ENCODE assay signal across 10 cellular contexts in genomic region chr9:2066312-2067273, GRCh38. TPM values are rescaled to one million over a fixed set of nuclear protein-coding genes. Genes with fewer than 3 reads are reported as not detected.
DNase-seq lines count a peak whose midpoint lies in the region; ATAC-seq, FAIRE-seq and TF ChIP-seq lines count a peak whose summit lies in the region.
"Had no signal": no experiment of that assay in that cellular context is flagged by ENCODE, and none has a peak within 500 bp of the region (broad histone marks: within the 10 kb centered on the region; RNA-seq: fewer than 3 reads in every experiment).

No MANE protein-coding gene starts in this region.

- H3K79me1 ChIP-seq in H1 (ENCODE audit: low read depth, low read length): no peaks in the 10 kb centered on the region

- H3K27me3 Mint-ChIP-seq in naive B cell: no peaks in the 10 kb centered on the region

- no peak overlapping the region for H4K5ac ChIP-seq in H1 (ENCODE audit: insufficient read length, low read depth, low read length)

- no peak overlapping the region for H2BK12ac ChIP-seq in H1 (ENCODE audit: low read depth, low read length)

- no peak overlapping the region for H2AFZ ChIP-seq in H1 (ENCODE audit: low read length)

- TF ChIP-seq EP300 in Ishikawa (IDR thresholded peaks at IDR 0.05; ENCODE audit: borderline replicate concordance) (no peak), H1 (IDR thresholded peaks at IDR 0.05; ENCODE audit: borderline replicate concordance in 1 of 2, low read depth in 2 of 2, low read length in 2 of 2) (no peak)

- peaks cover 14 to 21% of the 10 kb centered on the region in 2 donors for H3K36me3 Mint-ChIP-seq in naive B cell

- intact Hi-C loops in posterior vena cava (cut with DNase I): no loop called here

- no peak overlapping the region for H4K91ac ChIP-seq in H1 (replicated peaks; ENCODE audit: insufficient read length, low read length)

- no peak overlapping the region for H3K9ac ChIP-seq in H1 (replicated peaks in 1 of 4; ENCODE audit: extremely low read depth in 1 of 4, low read depth in 3 of 4, low read length in 3 of 4)

- no peaks in the 10 kb centered on the region for H3K9me3 Mint-ChIP-seq in naive B cell

- H3K27me3 ChIP-seq in H1 (replicated peaks in 1 of 4; ENCODE audit: control insufficient read depth in 3 of 4, extremely low read depth in 1 of 4, insufficient read depth in 3 of 4, low read length in 3 of 4): no peaks in the 10 kb centered on the region

- no peaks in the 10 kb centered on the region for H3K23me2 ChIP-seq in H1 (ENCODE audit: low read depth, low read length)

- H3K4me1 Mint-ChIP-seq in naive B cell: peaks cover 0 to 3% (median 0%) of the 10 kb centered on the region in 3 donors

- no peak overlapping the region for H4K8ac ChIP-seq in H1 (ENCODE audit: extremely low read depth, insufficient read depth, low read length)

- no peak overlapping the region for H3K4me3 ChIP-seq in H1 (ENCODE audit: extremely low read depth in 1 of 4, insufficient read depth in 2 of 4, low read depth in 3 of 4, low read length in 4 of 4)

- no peak overlapping the region for H2BK20ac ChIP-seq in H1 (ENCODE audit: low read length)

- TF ChIP-seq RAD21 in Ishikawa (IDR thresholded peaks at IDR 0.05; ENCODE audit: low read depth): 0 out of 2 replicates have a peak, but pooled peaks have one; percentile 19
- peak; percentile 77 to 83 for TF ChIP-seq RAD21 in H1 (IDR thresholded peaks at IDR 0.05 in 1 of 2, conservative IDR thresholded peaks at IDR 0.05 in 1 of 2; ENCODE audit: low read depth in 2 of 2, low read length in 2 of 2)

- no peak overlapping the region for H2BK5ac ChIP-seq in H1 (ENCODE audit: low read depth, low read length)

- no peaks in the 10 kb centered on the region for H3K9me3 ChIP-seq in H1 (ENCODE audit: insufficient read depth in 2 of 2, low read depth in 1 of 2, low read length in 1 of 2)

- no peaks in the 10 kb centered on the region for H4K20me1 ChIP-seq in H1 (replicated peaks in 1 of 2; ENCODE audit: control insufficient read depth in 1 of 2, insufficient read depth in 2 of 2, low read length in 2 of 2)

- H3K4me1 ChIP-seq in H1 (replicated peaks in 1 of 4; ENCODE audit: control insufficient read depth in 3 of 4, insufficient read depth in 4 of 4, low read length in 3 of 4): no peaks in the 10 kb centered on the region

- FAIRE-seq in H1 (lab: Jason Lieb, UNC): peak; percentile 92

- ATAC-seq in naive B cell (ENCODE audit: low read depth in 2 of 2) (peak in 1 of 2 donors; percentile 35), HG03039 (IDR thresholded peaks at IDR 0.05; ENCODE audit: unreplicated experiment) (no peak), HG02588 (IDR thresholded peaks at IDR 0.05; ENCODE audit: unreplicated experiment) (no peak)
- ATAC-seq: Panc1 had no signal

- H2AK5ac ChIP-seq in H1 (ENCODE audit: low read depth, low read length): no peak overlapping the region

- no peak overlapping the region for H2BK120ac ChIP-seq in H1 (replicated peaks; ENCODE audit: low read depth, low read length)

- TF ChIP-seq POLR2A in H1 (IDR thresholded peaks at IDR 0.05; ENCODE audit: control extremely low read depth in 1 of 2, low read depth in 2 of 2, low read length in 2 of 2): no peak

- H3K4me3 Mint-ChIP-seq in naive B cell: no peak overlapping the region

- no peak overlapping the region for H3K4me2 ChIP-seq in H1 (ENCODE audit: insufficient read depth in 1 of 2, low read depth in 2 of 2, low read length in 2 of 2)

- H3K27ac Mint-ChIP-seq in naive B cell: no peak overlapping the region

- H3K56ac ChIP-seq in H1 (replicated peaks; ENCODE audit: insufficient read length, low read depth, low read length): no peak overlapping the region

- 77% methylated on average over 8 of the region's 8 CpGs; no CpG with 5 or more reads in 1 of the 2 experiments for WGBS in H1 (ENCODE audit: extremely low coverage in 1 of 2, insufficient coverage in 1 of 2, insufficient read length in 1 of 2, insufficient replicate concordance in 2 of 2, low coverage in 1 of 2, low lambda C conversion rate in 2 of 2, missing lambda C conversion rate in 1 of 2), 2 experiments

- H3K18ac ChIP-seq in H1 (ENCODE audit: extremely low read depth, low read length): no peak overlapping the region

- H3K27ac ChIP-seq in H1 (ENCODE audit: low read depth, low read length): no peak overlapping the region

- no peak overlapping the region for H2BK15ac ChIP-seq in H1 (ENCODE audit: low read length)

- no peak overlapping the region for H3K23ac ChIP-seq in H1 (ENCODE audit: insufficient read length)

- H3K79me2 ChIP-seq in H1 (ENCODE audit: control insufficient read depth in 1 of 2, insufficient read depth in 2 of 2, low read length in 2 of 2): no peaks in the 10 kb centered on the region

- H3K14ac ChIP-seq in H1 (ENCODE audit: insufficient read length): no peak overlapping the region

- H3K4ac ChIP-seq in H1 (replicated peaks; ENCODE audit: insufficient read length, low read depth, low read length): no peak overlapping the region

- POLR2A ChIA-PET in H1 (lab: Charles Lee; ENCODE audit: partially characterized antibody): interaction anchor here (0.7 kb wide), 1 partner anchor 12 kb away, joined by 3 read pairs; no protein-coding TSS in a partner anchor

- H3K36me3 ChIP-seq in H1 (ENCODE audit: control insufficient read depth in 2 of 4, insufficient read depth in 4 of 4, low read length in 3 of 4): no peaks in the 10 kb centered on the region; a peak in 1 of 8 replicates

- DNase-seq in GM03348 (ENCODE audit: low spot score) (peak; percentile 61), H1 (ENCODE audit: low read depth in 1 of 2, low spot score in 2 of 2) (no peak), naive B cell (peak; percentile 9), SHP77 (lab: John Stamatoyannopoulos, UW) (no peak), posterior vena cava (ENCODE audit: low spot score) (no peak)
- DNase-seq: effector CD4-positive, alpha-beta T cell had no signal

- TF ChIP-seq CTCF in H1 (IDR thresholded peaks at IDR 0.05; ENCODE audit: control extremely low read depth in 1 of 3, insufficient read depth in 1 of 3, low read depth in 1 of 3, low read length in 3 of 3): peak in 2 of 3 experiments; percentile 48 to 54; a peak in 3 of 4 replicates

- CTCF ChIA-PET in H1 (lab: Charles Lee; ENCODE audit: partially characterized antibody): interaction anchor here (0.6 to 3.3 kb wide), 11 partner anchors 10 to 139 kb away, joined by 3 to 26 read pairs (median 3); no protein-coding TSS in a partner anchor

TF ChIP-seq in Ishikawa, 13 proteins besides CTCF, POLR2A, EP300 and RAD21 (continues in another document):
- TF ChIP-seq FOXM1 (IDR thresholded peaks at IDR 0.05; ENCODE audit: borderline replicate concordance, low read depth) (no peak), CREB1 (IDR thresholded peaks at IDR 0.05; ENCODE audit: low read depth) (no peak)

TF ChIP-seq in H1, 55 proteins besides CTCF, POLR2A, EP300 and RAD21 (continues in another document):
- TF ChIP-seq CREB1 (IDR thresholded peaks at IDR 0.05) (no peak), RFX5 (IDR thresholded peaks at IDR 0.05; ENCODE audit: borderline replicate concordance, low read depth, low read length) (no peak), EGR1 (IDR thresholded peaks at IDR 0.05; ENCODE audit: borderline replicate concordance, low read depth, low read length) (no peak), MAX (IDR thresholded peaks at IDR 0.05) (peak; percentile 41; the same call in 1 of the 2 replicates), SP2 (IDR thresholded peaks at IDR 0.05; ENCODE audit: low read length) (no peak), SIN3A (conservative IDR thresholded peaks at IDR 0.05 in 1 of 2, IDR thresholded peaks at IDR 0.05 in 1 of 2; ENCODE audit: low read depth in 1 of 2, low read length in 2 of 2) (0 out of 4 replicates have a peak, but pooled peaks of 1 of the 2 experiments have one; percentile 54), YY1 (IDR thresholded peaks at IDR 0.05; ENCODE audit: low read depth, low read length) (0 out of 2 replicates have a peak, but pooled peaks have one; percentile 13), BACH1 (IDR thresholded peaks at IDR 0.05; ENCODE audit: low read length) (no peak), ASH2L (IDR thresholded peaks at IDR 0.05; ENCODE audit: low read length) (no peak), TAF7 (optimal IDR thresholded peaks at IDR 0.05; ENCODE audit: borderline replicate concordance, low read depth, low read length) (no peak), RBBP5 (IDR thresholded peaks at IDR 0.05; ENCODE audit: borderline replicate concordance, low read depth, low read length) (no peak), NANOG (IDR thresholded peaks at IDR 0.05; ENCODE audit: insufficient read depth, low read depth, low read length, poor library complexity, severe bottlenecking) (no peak), HDAC2 (IDR thresholded peaks at IDR 0.05; ENCODE audit: borderline replicate concordance in 1 of 2, low read depth in 2 of 2, low read length in 2 of 2) (no peak), SP1 (IDR thresholded peaks at IDR 0.05; ENCODE audit: low read depth, low read length) (no peak), NRF1 (IDR thresholded peaks at IDR 0.05; ENCODE audit: low read depth, low read length) (no peak), SIX5 (IDR thresholded peaks at IDR 0.05; ENCODE audit: low read depth, low read length) (no peak), USF2 (IDR thresholded peaks at IDR 0.05; ENCODE audit: low read length) (no peak), JUND (IDR thresholded peaks at IDR 0.05; ENCODE audit: low read length) (no peak)

RNA-seq across cellular contexts. Expression of gene SMARCA2, which starts 51.4 kb away (rescaled TPM):
- total RNA-seq in H1 (2021; fragmentation: NEBNext Ultra II Directional; extraction: Animal tissue kit (Norgen Biotek cat#: 25700)): 21.7 and 22.3 TPM in 2 replicates
- polyA plus RNA-seq in H1 (2011; rRNA removed): 6.3 and 12.5 TPM in 2 replicates
- 11.2 TPM for polyA plus RNA-seq in H1 (2011; cell fraction: cytosol; rRNA removed)
- polyA plus RNA-seq in H1 (2011; cell fraction: nucleus; rRNA removed): 19.0 TPM
- polyA plus RNA-seq in H1 (2012, experiment 1 of 2): 6.6 to 11.1 TPM (median 7.8 TPM) in 4 replicates
- polyA plus RNA-seq in H1 (2012, experiment 2 of 2): 0.94 TPM
- 6.7 TPM for polyA plus RNA-seq in H1 (2013, experiment 1 of 2)
- polyA plus RNA-seq in H1 (2013, experiment 2 of 2): 6.6 TPM
- polyA minus RNA-seq in H1 (2011; rRNA and poly(A)+ RNA removed): 18.7 and 32.7 TPM in 2 replicates
- 20.0 TPM for polyA minus RNA-seq in H1 (2011; cell fraction: cytosol; rRNA and poly(A)+ RNA removed)
- 37.5 TPM for polyA minus RNA-seq in H1 (2011; cell fraction: nucleus; rRNA and poly(A)+ RNA removed)
- polyA plus RNA-seq in naive B cell (ENCODE audit: low read depth in 6 of 6): 10 to 100 TPM; 22.4 to 58.5 (median 39.8) TPM
- 100 to 1,000 TPM; 152 to 174 TPM for total RNA-seq in posterior vena cava

Comparison
In these comparisons a context has a peak if more than half of its experiments do, and no peak if none do; other contexts are left out.
1. DNase-seq: peak in GM03348 (single experiment) and naive B cell (single experiment); none in H1 (0 of 2), SHP77 (0 of 2) and posterior vena cava (single experiment).